Comparison of ENCODE assay signal across 17 cellular contexts in genomic region chr5:59525957-59526356, GRCh38.
A peak's percentile ranks its signal among the peaks of the same experiment; 100 is the strongest.
DNase-seq lines count a peak whose midpoint lies in the region; ATAC-seq and TF ChIP-seq lines count a peak whose summit lies in the region.
"Had no signal": no experiment of that assay in that cellular context is flagged by ENCODE, and none has a peak within 500 bp of the region (broad histone marks: within the 10 kb centered on the region; RNA-seq: fewer than 3 reads in every experiment).

No MANE protein-coding gene starts in this region.

- H3K4me3 Mint-ChIP-seq in activated T-helper 2 cell treated with anti-CD3 and anti-CD28 coated beads, Interferon-gamma antibody, Interleukin-2, Interleukin-4, amounts not matched to agents 10 μg/mL and 5 μg/mL and 100 μg/mL, durations not matched to agents 14 hours and 24 hours and 36 hours (ENCODE audit: low read depth) = no peak overlapping the region
- H3K4me3 Mint-ChIP-seq: activated CD4-positive, alpha-beta memory T cell treated with anti-CD3 and anti-CD28 coated beads for 36 hours; nephron progenitor cell had no signal

- H3K36me3 ChIP-seq in hepatocyte (replicated peaks; ENCODE audit: insufficient read depth, low read depth) (no peaks in the 10 kb centered on the region), smooth muscle cell (ENCODE audit: low read depth) (no peaks in the 10 kb centered on the region)
- H3K36me3 ChIP-seq: colonic mucosa, gastrocnemius medialis, upper lobe of left lung had no signal

- WGBS in hepatocyte (ENCODE audit: low lambda C conversion rate, missing lambda C conversion rate) = 58% methylated on average over 1 of the region's 1 CpG
- 13% methylated on average over 1 of the region's 1 CpG for WGBS in smooth muscle cell (ENCODE audit: low lambda C conversion rate)

- peak overlapping the region; percentile 42 for H3K27ac ChIP-seq in hepatocyte
- peak overlapping the region; percentile 33 for H3K27ac ChIP-seq in smooth muscle cell (ENCODE audit: low read depth)
- H3K27ac ChIP-seq: 22Rv1, upper lobe of left lung had no signal

- no peaks in the 10 kb centered on the region for H3F3A ChIP-seq in smooth muscle cell (ENCODE audit: low read depth)

- H3K79me2 ChIP-seq in hepatocyte (no peaks in the 10 kb centered on the region), smooth muscle cell (ENCODE audit: low read depth) (no peaks in the 10 kb centered on the region)

- H3K27ac Mint-ChIP-seq in activated T-helper 2 cell treated with anti-CD3 and anti-CD28 coated beads, Interferon-gamma antibody, Interleukin-2, Interleukin-4, amounts not matched to agents 10 μg/mL and 5 μg/mL and 100 μg/mL, durations not matched to agents 14 hours and 24 hours and 36 hours = no peak overlapping the region
- H3K27ac Mint-ChIP-seq: activated CD4-positive, alpha-beta memory T cell treated with anti-CD3 and anti-CD28 coated beads for 36 hours; nephron progenitor cell had no signal

- no peaks in the 10 kb centered on the region for H3K9me2 ChIP-seq in hepatocyte (replicated peaks; ENCODE audit: insufficient read depth)

- DNase-seq in DMS53 (lab: John Stamatoyannopoulos, UW) (peak; percentile 58), DMS53 treated with DMSO at 0.1 percent for 48 hours (lab: John Stamatoyannopoulos, UW; ENCODE audit: unreplicated experiment) (no peak), amniotic epithelial cell (ENCODE audit: low read depth) (peak; percentile 92), hepatocyte (ENCODE audit: low spot score) (no peak), smooth muscle cell (lab: John Stamatoyannopoulos, UW; ENCODE audit: unreplicated experiment) (no peak), posterior vena cava (ENCODE audit: low spot score) (no peak)
- DNase-seq in activated T-helper 2 cell treated with anti-CD3 and anti-CD28 coated beads, Interferon-gamma antibody, Interleukin-2, Interleukin-4, amounts not matched to agents 10 μg/mL and 5 μg/mL and 100 μg/mL, durations not matched to agents 14 hours and 24 hours and 36 hours (ENCODE audit: low spot score) = no peak
- DNase-seq: activated CD4-positive, alpha-beta memory T cell treated with anti-CD3 and anti-CD28 coated beads for 36 hours; activated gamma-delta T cell; colonic mucosa; gastrocnemius medialis; NCI-H226; nephron progenitor cell; stimulated activated CD4-positive, alpha-beta T cell treated with anti-CD3 and anti-CD28 coated beads, Interleukin-12 subunit alpha, Interleukin-12 subunit beta, amount 100 ng/mL, for 4 hours had no signal

- intact Hi-C loops in activated T-helper 2 cell treated with anti-CD3 and anti-CD28 coated beads, Interferon-gamma antibody, Interleukin-2, Interleukin-4, amounts not matched to agents 10 μg/mL and 5 μg/mL and 100 μg/mL, durations not matched to agents 14 hours and 24 hours and 36 hours (cut with micrococcal nuclease) = no loop called here
- intact Hi-C loops in posterior vena cava (cut with DNase I) = no loop called here

- TF ChIP-seq CTCF in hepatocyte (IDR thresholded peaks at IDR 0.05; ENCODE audit: poor library complexity) = peak; percentile 4
- TF ChIP-seq CTCF in smooth muscle cell (IDR thresholded peaks at IDR 0.05; ENCODE audit: borderline replicate concordance, insufficient read depth, poor library complexity, severe bottlenecking) = no peak

- H3K27me3 Mint-ChIP-seq in activated T-helper 2 cell treated with anti-CD3 and anti-CD28 coated beads, Interferon-gamma antibody, Interleukin-2, Interleukin-4, amounts not matched to agents 10 μg/mL and 5 μg/mL and 100 μg/mL, durations not matched to agents 14 hours and 24 hours and 36 hours (ENCODE audit: low read depth) = no peaks in the 10 kb centered on the region
- H3K27me3 Mint-ChIP-seq: activated CD4-positive, alpha-beta memory T cell treated with anti-CD3 and anti-CD28 coated beads for 36 hours had no signal

- H3K9me3 Mint-ChIP-seq in activated T-helper 2 cell treated with anti-CD3 and anti-CD28 coated beads, Interferon-gamma antibody, Interleukin-2, Interleukin-4, amounts not matched to agents 10 μg/mL and 5 μg/mL and 100 μg/mL, durations not matched to agents 14 hours and 24 hours and 36 hours = peaks cover 6% of the 10 kb centered on the region

- H3K4me1 ChIP-seq in hepatocyte (ENCODE audit: insufficient read depth) (peaks cover 5% of the 10 kb centered on the region), smooth muscle cell (ENCODE audit: low read depth) (peaks cover 4% of the 10 kb centered on the region)

- no peak overlapping the region for H3K9ac ChIP-seq in smooth muscle cell (ENCODE audit: low read depth)

- ATAC-seq in HG03469 (IDR thresholded peaks at IDR 0.05; ENCODE audit: unreplicated experiment) = no peak
- ATAC-seq: gastrocnemius medialis had no signal

- H3K36me3 Mint-ChIP-seq in activated T-helper 2 cell treated with anti-CD3 and anti-CD28 coated beads, Interferon-gamma antibody, Interleukin-2, Interleukin-4, amounts not matched to agents 10 μg/mL and 5 μg/mL and 100 μg/mL, durations not matched to agents 14 hours and 24 hours and 36 hours (ENCODE audit: low read depth) = no peaks in the 10 kb centered on the region
- H3K36me3 Mint-ChIP-seq: activated CD4-positive, alpha-beta memory T cell treated with anti-CD3 and anti-CD28 coated beads for 36 hours had no signal

- H3K9me3 ChIP-seq in hepatocyte (ENCODE audit: low read depth) (no peaks in the 10 kb centered on the region), smooth muscle cell (replicated peaks; ENCODE audit: low read depth) (peaks cover 4% of the 10 kb centered on the region)
- H3K9me3 ChIP-seq: colonic mucosa, gastrocnemius medialis, upper lobe of left lung had no signal

- H3K4me2 ChIP-seq in hepatocyte (no peak overlapping the region), smooth muscle cell (peak overlapping the region; percentile 53)

- no peaks in the 10 kb centered on the region for H4K20me1 ChIP-seq in hepatocyte (ENCODE audit: insufficient read depth, poor library complexity, severe bottlenecking)
- H4K20me1 ChIP-seq in smooth muscle cell (ENCODE audit: low read depth) = peaks cover 4% of the 10 kb centered on the region

- H3K27me3 ChIP-seq in hepatocyte = no peaks in the 10 kb centered on the region
- H3K27me3 ChIP-seq in smooth muscle cell (ENCODE audit: low read depth) = no peaks in the 10 kb centered on the region
- H3K27me3 ChIP-seq: colonic mucosa, gastrocnemius medialis, upper lobe of left lung had no signal

- H3K4me1 Mint-ChIP-seq in activated T-helper 2 cell treated with anti-CD3 and anti-CD28 coated beads, Interferon-gamma antibody, Interleukin-2, Interleukin-4, amounts not matched to agents 10 μg/mL and 5 μg/mL and 100 μg/mL, durations not matched to agents 14 hours and 24 hours and 36 hours (ENCODE audit: low read depth) = no peaks in the 10 kb centered on the region
- H3K4me1 Mint-ChIP-seq: nephron progenitor cell had no signal

- H3K4me3 ChIP-seq in hepatocyte = no peak overlapping the region
- no peak overlapping the region for H3K4me3 ChIP-seq in smooth muscle cell
- H3K4me3 ChIP-seq: colonic mucosa, gastrocnemius medialis, upper lobe of left lung had no signal

- H2AFZ ChIP-seq in hepatocyte = no peak overlapping the region
- no peak overlapping the region for H2AFZ ChIP-seq in smooth muscle cell (ENCODE audit: low read depth)

Comparison
In these comparisons a context has a peak if more than half of its experiments do, and no peak if none do; other contexts are left out.
1. DNase-seq: peak in DMS53 (single experiment) and amniotic epithelial cell (single experiment); none in DMS53 treated with DMSO at 0.1 percent for 48 hours (single experiment), hepatocyte (single experiment), smooth muscle cell (single experiment), activated T-helper 2 cell treated with anti-CD3 and anti-CD28 coated beads, Interferon-gamma antibody, Interleukin-2, Interleukin-4, amounts not matched to agents 10 μg/mL and 5 μg/mL and 100 μg/mL, durations not matched to agents 14 hours and 24 hours and 36 hours (single experiment) and posterior vena cava (single experiment).